9 cellular contexts compared by ENCODE assay signal in genomic region chr18:11324956-11325873, GRCh38.
DNase-seq lines count a peak whose midpoint lies in the region; ATAC-seq and TF ChIP-seq lines count a peak whose summit lies in the region.
"Had no signal": no experiment of that assay in that cellular context is flagged by ENCODE, and none has a peak within 500 bp of the region (broad histone marks: within the 10 kb centered on the region; RNA-seq: fewer than 3 reads in every experiment).

No MANE protein-coding gene starts in this region.

- H3K9me3 ChIP-seq in PC-3 (ENCODE audit: low read length) (no peaks in the 10 kb centered on the region), psoas muscle (no peaks in the 10 kb centered on the region), Karpas-422 (ENCODE audit: low read length) (no peaks in the 10 kb centered on the region)
- H3K9me3 ChIP-seq: thoracic aorta had no signal

- H3K4me1 Mint-ChIP-seq in glutamatergic neuron (ENCODE audit: low read depth, unreplicated experiment) = peaks cover 2% of the 10 kb centered on the region

- H3K4me3 ChIP-seq in PC-3 (ENCODE audit: low read length) (no peak overlapping the region), psoas muscle (no peak overlapping the region), Karpas-422 (ENCODE audit: low read length) (no peak overlapping the region)
- H3K4me3 ChIP-seq: thoracic aorta had no signal

- no peaks in the 10 kb centered on the region for H3K36me3 ChIP-seq in PC-3 (ENCODE audit: low read depth, low read length)
- H3K36me3 ChIP-seq in psoas muscle (ENCODE audit: insufficient read depth in 1 of 2, low read depth in 1 of 2) = no peaks in the 10 kb centered on the region
- H3K36me3 ChIP-seq in Karpas-422 (ENCODE audit: insufficient read depth, low read length) = no peaks in the 10 kb centered on the region
- H3K36me3 ChIP-seq: thoracic aorta had no signal

- H3K4me1 ChIP-seq in PC-3 (ENCODE audit: insufficient read depth, low read length) (peaks cover 21% of the 10 kb centered on the region), psoas muscle (peaks cover 24% of the 10 kb centered on the region), Karpas-422 (ENCODE audit: low read length) (no peaks in the 10 kb centered on the region)

- POLR2A ChIA-PET in PC-3 (lab: Charles Lee; ENCODE audit: unreplicated experiment) = no interaction called here
- POLR2A ChIA-PET in HEK293T (lab: Yijun Ruan, JAX) = no interaction called here

- H3K9me3 Mint-ChIP-seq in glutamatergic neuron (ENCODE audit: unreplicated experiment) = no peaks in the 10 kb centered on the region

- H4K20me1 ChIP-seq in PC-3 (ENCODE audit: low read length) (no peaks in the 10 kb centered on the region), Karpas-422 (ENCODE audit: insufficient read depth, low read depth, low read length) (no peaks in the 10 kb centered on the region)

- no peak for TF ChIP-seq CTCF in PC-3 (conservative IDR thresholded peaks at IDR 0.05; ENCODE audit: low read depth, low read length)
- TF ChIP-seq CTCF in psoas muscle (IDR thresholded peaks at IDR 0.05) = no peak
- no peak for TF ChIP-seq CTCF in glutamatergic neuron (IDR thresholded peaks at IDR 0.05; ENCODE audit: partially characterized antibody, unreplicated experiment)

- peak overlapping the region; percentile 29; the same call in 1 of the 2 replicates for H3K4me2 ChIP-seq in PC-3 (ENCODE audit: low read length)
- H3K4me2 ChIP-seq in Karpas-422 (ENCODE audit: low read depth, low read length, poor library complexity, severe bottlenecking) = no peak overlapping the region

- intact Hi-C loops in PC-3 (cut with micrococcal nuclease) = no loop called here
- intact Hi-C loops in psoas muscle (cut with DNase I) = loop anchor here (5.0 kb wide), 1 partner anchor 42 kb away; no protein-coding TSS in a partner anchor

- DNase-seq in PC-3 = peak; percentile 61
- no peak for DNase-seq in psoas muscle
- no peak for DNase-seq in D341Med (ENCODE audit: low spot score)
- DNase-seq in HEK293T (ENCODE audit: extremely low spot score) = no peak
- no peak for DNase-seq in Karpas-422
- DNase-seq in glutamatergic neuron = no peak

- H3K27ac Mint-ChIP-seq in glutamatergic neuron (ENCODE audit: unreplicated experiment) = no peak overlapping the region

- H3K79me2 ChIP-seq in PC-3 (ENCODE audit: low read length) (no peaks in the 10 kb centered on the region), Karpas-422 (ENCODE audit: low read length) (no peaks in the 10 kb centered on the region)

- H3K27me3 ChIP-seq in PC-3 (ENCODE audit: low read length) (no peaks in the 10 kb centered on the region), psoas muscle (ENCODE audit: insufficient read depth in 3 of 3, low read length in 2 of 3) (no peaks in the 10 kb centered on the region), Karpas-422 (ENCODE audit: low read length) (no peaks in the 10 kb centered on the region)

- H2AFZ ChIP-seq in PC-3 (ENCODE audit: low read length) (no peak overlapping the region), Karpas-422 (ENCODE audit: low read length) (no peak overlapping the region)

- WGBS in psoas muscle, 3 donors = 69 to 77% (median 70%) methylated on average over 4 of the region's 4 CpGs

- BruUV-seq in PC-3 (replicated peaks; lab: Mats Ljungman, UMichigan) = no TSS peak

- H3K27me3 Mint-ChIP-seq in glutamatergic neuron (ENCODE audit: unreplicated experiment) = peaks cover 1% of the 10 kb centered on the region

- H3K27ac ChIP-seq in PC-3 (ENCODE audit: low read length) = peak overlapping the region; percentile 56
- H3K27ac ChIP-seq in psoas muscle = peak overlapping the region; percentile 62
- no peak overlapping the region for H3K27ac ChIP-seq in Karpas-422 (ENCODE audit: low read length)
- H3K27ac ChIP-seq: thoracic aorta had no signal

- H3K9ac ChIP-seq in PC-3 (ENCODE audit: low read length) = no peak overlapping the region
- no peak overlapping the region for H3K9ac ChIP-seq in Karpas-422 (ENCODE audit: low read length)

- H3K9me2 ChIP-seq in PC-3 (replicated peaks; ENCODE audit: low read length) (no peaks in the 10 kb centered on the region), Karpas-422 (replicated peaks; ENCODE audit: insufficient read depth, low read length) (no peaks in the 10 kb centered on the region)

- no peaks in the 10 kb centered on the region for H3F3A ChIP-seq in PC-3 (ENCODE audit: low read length, unreplicated experiment)

- H3K4me3 Mint-ChIP-seq in glutamatergic neuron (ENCODE audit: unreplicated experiment) = no peak overlapping the region

- CTCF ChIA-PET in PC-3 (lab: Charles Lee) = no interaction called here
- CTCF ChIA-PET in HEK293T (lab: Yijun Ruan, JAX) = no interaction called here

- ATAC-seq in GM18867 (IDR thresholded peaks at IDR 0.05; ENCODE audit: unreplicated experiment) = peak; percentile 91
- ATAC-seq in HG02840 (IDR thresholded peaks at IDR 0.05; ENCODE audit: low FRiP score, unreplicated experiment) = peak; percentile 81
- peak; percentile 48 for ATAC-seq in PC-3
- ATAC-seq in psoas muscle = no peak

- H3K36me3 Mint-ChIP-seq in glutamatergic neuron (ENCODE audit: unreplicated experiment) = no peaks in the 10 kb centered on the region

TF ChIP-seq in HEK293T, 16 proteins besides CTCF, POLR2A, EP300 and RAD21:
- TF ChIP-seq ZNF384 (IDR thresholded peaks at IDR 0.05) = no peak
- no peak for TF ChIP-seq ELF4 (IDR thresholded peaks at IDR 0.05)
- TF ChIP-seq SP1 (IDR thresholded peaks at IDR 0.05) = no peak
- no peak for TF ChIP-seq FOXM1 (IDR thresholded peaks at IDR 0.05; ENCODE audit: borderline replicate concordance)
- no peak for TF ChIP-seq CTBP1 (IDR thresholded peaks at IDR 0.05; ENCODE audit: borderline replicate concordance)
- TF ChIP-seq NFRKB (IDR thresholded peaks at IDR 0.05) = no peak
- no peak for TF ChIP-seq FOXA1 (IDR thresholded peaks at IDR 0.05)
- no peak for TF ChIP-seq BHLHE40 (IDR thresholded peaks at IDR 0.05; ENCODE audit: borderline replicate concordance)
- no peak for TF ChIP-seq ARNT (IDR thresholded peaks at IDR 0.05)
- no peak for TF ChIP-seq L3MBTL2 (conservative IDR thresholded peaks at IDR 0.05)
- TF ChIP-seq PKNOX1 (IDR thresholded peaks at IDR 0.05) = no peak
- no peak for TF ChIP-seq FOXK2 (IDR thresholded peaks at IDR 0.05)
- no peak for TF ChIP-seq HDGF (IDR thresholded peaks at IDR 0.05; ENCODE audit: borderline replicate concordance)
- no peak for TF ChIP-seq LEF1 (IDR thresholded peaks at IDR 0.05; ENCODE audit: borderline replicate concordance)

Comparison
In these comparisons a context has a peak if more than half of its experiments do, and no peak if none do; other contexts are left out.
1. ATAC-seq: peak in GM18867 (single experiment), HG02840 (single experiment) and PC-3 (single experiment); none in psoas muscle (0 of 4).